ENCODE assay signal across 8 cellular contexts in the genomic region with DNA sequence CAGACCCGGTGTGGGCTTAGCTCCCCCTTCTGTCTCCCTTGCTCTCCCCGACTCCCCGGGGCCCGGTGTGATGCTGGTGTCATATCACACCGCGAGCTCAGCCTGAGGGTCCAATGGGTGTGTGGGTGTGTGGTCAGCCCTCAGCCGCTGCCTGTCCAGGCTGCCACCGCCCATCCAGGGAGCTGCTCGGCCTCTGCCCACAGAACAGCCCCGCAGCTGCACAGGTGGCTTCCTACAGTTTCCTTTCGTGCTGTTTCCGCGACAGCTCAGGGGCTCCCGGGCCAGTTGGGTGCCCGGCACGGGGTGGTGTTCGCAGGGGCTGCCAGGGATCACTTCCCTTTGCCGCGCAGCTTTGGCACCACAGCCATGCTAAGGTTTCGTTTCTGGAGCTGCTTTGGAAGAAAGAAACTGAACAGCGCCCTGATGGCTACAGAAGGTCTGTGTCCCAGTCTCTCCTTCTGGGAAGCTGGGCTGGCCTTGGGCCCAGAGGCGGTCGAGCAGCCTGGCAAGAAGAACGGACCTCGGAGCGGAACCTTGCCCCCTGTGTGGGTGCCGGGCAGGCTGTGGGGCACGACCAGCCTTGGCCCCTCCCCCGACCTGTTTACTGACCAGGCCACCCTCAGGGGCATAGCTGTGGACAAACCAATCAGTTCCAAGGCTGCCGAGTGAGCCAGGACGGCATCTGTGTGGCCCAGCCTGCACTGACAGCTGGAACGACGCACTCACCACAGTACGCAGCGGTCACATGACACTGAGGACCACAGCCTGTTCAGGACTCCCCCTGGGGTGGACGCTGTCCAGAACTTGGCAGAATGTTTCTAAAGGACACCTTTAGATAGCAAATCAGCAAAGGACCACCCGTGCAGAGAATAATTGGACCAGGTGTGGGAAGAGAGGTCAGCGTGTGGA. TPM values are rescaled to one million over a fixed set of nuclear protein-coding genes. Genes with fewer than 3 reads are reported as not detected.
DNase-seq lines count a peak whose midpoint lies in the region; ATAC-seq and TF ChIP-seq lines count a peak whose summit lies in the region.

No MANE protein-coding gene starts in this region.

- H3K4me1 ChIP-seq in IMR-90 (ENCODE audit: control insufficient read depth, insufficient read depth, low read length) = peaks cover 42% of the 10 kb centered on the region

- peak overlapping the region; percentile 52; the same call in 1 of the 2 replicates for H3K23ac ChIP-seq in IMR-90 (ENCODE audit: low read depth, low read length)

- intact Hi-C loops in IMR-90 (cut with micrococcal nuclease) = no loop called here

- no peak overlapping the region; the same call in 2 of the 3 replicates for H2BK15ac ChIP-seq in IMR-90 (ENCODE audit: low read depth, low read length)

- peak overlapping the region; percentile 68 to 97 for H3K27ac Mint-ChIP-seq in activated naive CD4-positive, alpha-beta T cell treated with anti-CD3 and anti-CD28 coated beads, Interleukin-2, amount 50 U/mL, for 72 hours

- peak overlapping the region; percentile 82 for H2AFZ ChIP-seq in IMR-90 (replicated peaks; ENCODE audit: low read length, poor library complexity)

- peak overlapping the region; percentile 49 for H4K91ac ChIP-seq in IMR-90 (ENCODE audit: insufficient read depth, low read depth, low read length)

- no TSS peak for BruUV-seq in IMR-90 (replicated peaks; lab: Mats Ljungman, UMichigan)

- H2BK5ac ChIP-seq in IMR-90 (ENCODE audit: low read depth, low read length, poor library complexity, severe bottlenecking) = peak overlapping the region; percentile 22

- in situ Hi-C loops in IMR-90 (cut with MboI; ENCODE audit: low sequenced_read_pairs) = no loop called here

- H3K56ac ChIP-seq in IMR-90 (ENCODE audit: extremely low read depth, insufficient read depth, low read length) = no peak overlapping the region

- peaks cover 13 to 16% of the 10 kb centered on the region in 2 donors for H3K36me3 Mint-ChIP-seq in activated naive CD4-positive, alpha-beta T cell treated with anti-CD3 and anti-CD28 coated beads, Interleukin-2, amount 50 U/mL, for 72 hours

- H3K4me2 ChIP-seq in IMR-90 (ENCODE audit: low read depth, low read length) = no peak overlapping the region

- peak overlapping the region; percentile 1; the same call in 1 of the 2 replicates for H3K18ac ChIP-seq in IMR-90 (ENCODE audit: low read depth, low read length)

- POLR2A ChIA-PET in IMR-90 (lab: Charles Lee; ENCODE audit: unreplicated experiment) = no interaction called here

- 0 out of 2 replicates have a peak overlapping the region, but pooled peaks have one; percentile 1 for H3K14ac ChIP-seq in IMR-90 (replicated peaks; ENCODE audit: low read depth, low read length)

- no peak for TF ChIP-seq RAD21 in IMR-90 (IDR thresholded peaks at IDR 0.05; ENCODE audit: low read length)

- no peak for TF ChIP-seq CTCF in IMR-90 (conservative IDR thresholded peaks at IDR 0.05; ENCODE audit: low read depth, low read length)

- DNase-seq in IMR-90 = no peak
- peak; percentile 3 to 76 for DNase-seq in activated naive CD4-positive, alpha-beta T cell treated with anti-CD3 and anti-CD28 coated beads, Interleukin-2, amount 50 U/mL, for 72 hours (ENCODE audit: low spot score in 2 of 2)
- peak; percentile 49 for DNase-seq in stimulated activated CD8-positive, alpha-beta memory T cell treated with anti-CD3 and anti-CD28 coated beads, Interleukin-4, amount 100 ng/mL, for 48 hours
- no peak for DNase-seq in SHP77 (lab: John Stamatoyannopoulos, UW)
- DNase-seq in NCI-H187 treated with DMSO at 0.1 percent for 48 hours (lab: John Stamatoyannopoulos, UW) = no peak

- H3K9ac ChIP-seq in IMR-90 (ENCODE audit: low read depth, low read length) = no peak overlapping the region

- no peak overlapping the region for H3K4me3 ChIP-seq in IMR-90 (ENCODE audit: insufficient read depth, low read depth, low read length)

- peak overlapping the region; percentile 68; the same call in 1 of the 2 replicates for H2AK5ac ChIP-seq in IMR-90 (ENCODE audit: low read depth, low read length)

- CTCF ChIA-PET in IMR-90 (lab: Yijun Ruan, JAX) = no interaction called here

- 0 out of 2 replicates have a peak overlapping the region, but pooled peaks have one; percentile 49 for H2BK20ac ChIP-seq in IMR-90 (ENCODE audit: low read depth, low read length)

- H3K9me1 ChIP-seq in IMR-90 (ENCODE audit: insufficient read depth, low read length) = peaks cover 7% of the 10 kb centered on the region

- H3K79me1 ChIP-seq in IMR-90 (ENCODE audit: low read depth in 1 of 2, low read length in 2 of 2) = peaks cover 15 to 51% of the 10 kb centered on the region in 2 experiments

- H3K27ac ChIP-seq in IMR-90 (ENCODE audit: insufficient read depth, low read length) (peak overlapping the region; percentile 26; the same call in 1 of the 2 replicates), layer of hippocampus (ENCODE audit: low read depth, low read length) (peak overlapping the region; percentile 89)

- H4K5ac ChIP-seq in IMR-90 (ENCODE audit: low read depth, low read length) = no peak overlapping the region; the same call in 1 of the 2 replicates

- no peak for ATAC-seq in IMR-90 (ENCODE audit: low read depth)
- peak in 1 of 2 donors; percentile 0 for ATAC-seq in activated naive CD4-positive, alpha-beta T cell treated with anti-CD3 and anti-CD28 coated beads, Interleukin-2, amount 50 U/mL, for 72 hours
- ATAC-seq in GM21515 (IDR thresholded peaks at IDR 0.05; ENCODE audit: unreplicated experiment) = no peak
- no peak for ATAC-seq in HG03159 (IDR thresholded peaks at IDR 0.05; ENCODE audit: unreplicated experiment)

- dilution Hi-C loops in IMR-90 (cut with HindIII; ENCODE audit: low sequenced_read_pairs, unreplicated experiment) = no loop called here

- no peaks in the 10 kb centered on the region for H3K9me3 ChIP-seq in IMR-90 (ENCODE audit: control insufficient read depth, insufficient read depth, low read length)

- H3K9me3 Mint-ChIP-seq in activated naive CD4-positive, alpha-beta T cell treated with anti-CD3 and anti-CD28 coated beads, Interleukin-2, amount 50 U/mL, for 72 hours = no peaks in the 10 kb centered on the region

- peaks cover 24% of the 10 kb centered on the region for H3K36me3 ChIP-seq in IMR-90 (ENCODE audit: control insufficient read depth, insufficient read depth, low read length)

- H3K4ac ChIP-seq in IMR-90 (ENCODE audit: low read depth, low read length) = peak overlapping the region; percentile 64

- peak overlapping the region; percentile 50 to 58; a peak in 2 of 4 replicates for H4K8ac ChIP-seq in IMR-90 (ENCODE audit: low read depth in 2 of 2, low read length in 2 of 2)

- H2AK9ac ChIP-seq in IMR-90 (replicated peaks; ENCODE audit: low read depth, low read length, poor library complexity) = peak overlapping the region; percentile 78

- no peaks in the 10 kb centered on the region for H3K27me3 ChIP-seq in IMR-90 (ENCODE audit: control insufficient read depth, insufficient read depth, low read length)
- H3K27me3 ChIP-seq in layer of hippocampus (ENCODE audit: control insufficient read depth, insufficient read depth, low read length) = no peaks in the 10 kb centered on the region

- 42% methylated on average over 18 of the region's 38 CpGs; no CpG with 5 or more reads in 1 of the 2 experiments for WGBS in IMR-90 (ENCODE audit: extremely low coverage in 2 of 2, insufficient read length in 1 of 2), 2 experiments

- H2BK120ac ChIP-seq in IMR-90 (ENCODE audit: low read depth, low read length) = peak overlapping the region; percentile 47

- peaks cover 20% of the 10 kb centered on the region for H4K20me1 ChIP-seq in IMR-90 (ENCODE audit: insufficient read depth, low read length)

- TF ChIP-seq POLR2A in IMR-90 (IDR thresholded peaks at IDR 0.05; ENCODE audit: low read depth, low read length) = no peak

TF ChIP-seq in IMR-90, 13 proteins besides CTCF, POLR2A, EP300 and RAD21:
- no peak for TF ChIP-seq NFE2L2 (IDR thresholded peaks at IDR 0.05; ENCODE audit: low read depth, low read length)
- TF ChIP-seq, protein P1, sequence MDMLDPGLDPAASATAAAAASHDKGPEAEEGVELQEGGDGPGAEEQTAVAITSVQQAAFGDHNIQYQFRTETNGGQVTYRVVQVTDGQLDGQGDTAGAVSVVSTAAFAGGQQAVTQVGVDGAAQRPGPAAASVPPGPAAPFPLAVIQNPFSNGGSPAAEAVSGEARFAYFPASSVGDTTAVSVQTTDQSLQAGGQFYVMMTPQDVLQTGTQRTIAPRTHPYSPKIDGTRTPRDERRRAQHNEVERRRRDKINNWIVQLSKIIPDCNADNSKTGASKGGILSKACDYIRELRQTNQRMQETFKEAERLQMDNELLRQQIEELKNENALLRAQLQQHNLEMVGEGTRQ (IDR thresholded peaks at IDR 0.05; ENCODE audit: low read depth, low read length) = peak; percentile 62

RNA-seq across cellular contexts. Expression of a gene that starts 7.0 kb away (rescaled TPM):
- total RNA-seq in IMR-90 (2012; rRNA removed) = 8.6 and 10.3 TPM in 2 replicates
- polyA plus RNA-seq in IMR-90 (2012; rRNA removed) = 24.7 and 28.6 TPM in 2 replicates
- 31.4 and 45.1 TPM in 2 replicates for polyA plus RNA-seq in IMR-90 (2012; cell fraction: cytosol; rRNA removed)
- polyA plus RNA-seq in IMR-90 (2012; cell fraction: nucleus; rRNA removed; ENCODE audit: low replicate concordance) = 37.2 and 85.2 TPM in 2 replicates
- 100 to 1,000 TPM in 1 of 2 donors, 10 to 100 TPM in 1; 77.2 to 522 TPM for total RNA-seq in activated naive CD4-positive, alpha-beta T cell treated with anti-CD3 and anti-CD28 coated beads, Interleukin-2, amount 50 U/mL, for 72 hours

RNA-seq across cellular contexts. Expression of a gene that starts 45.0 kb away (rescaled TPM):
- not detected in 2 replicates for total RNA-seq in IMR-90 (2012; rRNA removed)
- not detected in 2 replicates for polyA plus RNA-seq in IMR-90 (2012; rRNA removed)
- 0.01 TPM in 1 of 2 replicates, not detected in the other for polyA plus RNA-seq in IMR-90 (2012; cell fraction: cytosol; rRNA removed)
- polyA plus RNA-seq in IMR-90 (2012; cell fraction: nucleus; rRNA removed; ENCODE audit: low replicate concordance) = 0.04 and 0.05 TPM in 2 replicates
- total RNA-seq in activated naive CD4-positive, alpha-beta T cell treated with anti-CD3 and anti-CD28 coated beads, Interleukin-2, amount 50 U/mL, for 72 hours = under 1 TPM; 0.11 to 0.12 TPM

RNA-seq across cellular contexts. Expression of a gene that starts 49.2 kb away (rescaled TPM):
- 36.1 and 36.2 TPM in 2 replicates for total RNA-seq in IMR-90 (2012; rRNA removed)
- 70.7 and 82.0 TPM in 2 replicates for polyA plus RNA-seq in IMR-90 (2012; rRNA removed)
- polyA plus RNA-seq in IMR-90 (2012; cell fraction: cytosol; rRNA removed) = 110 and 153 TPM in 2 replicates
- 79.2 and 119 TPM in 2 replicates for polyA plus RNA-seq in IMR-90 (2012; cell fraction: nucleus; rRNA removed; ENCODE audit: low replicate concordance)
- 10 to 100 TPM; 19.1 to 31.0 TPM for total RNA-seq in activated naive CD4-positive, alpha-beta T cell treated with anti-CD3 and anti-CD28 coated beads, Interleukin-2, amount 50 U/mL, for 72 hours

RNA-seq across cellular contexts. Expression of a gene that starts 49.3 kb away (rescaled TPM):
- 5.6 and 7.2 TPM in 2 replicates for total RNA-seq in IMR-90 (2012; rRNA removed)
- 10.9 and 11.2 TPM in 2 replicates for polyA plus RNA-seq in IMR-90 (2012; rRNA removed)
- polyA plus RNA-seq in IMR-90 (2012; cell fraction: cytosol; rRNA removed) = 18.8 and 22.7 TPM in 2 replicates
- 13.5 and 24.8 TPM in 2 replicates for polyA plus RNA-seq in IMR-90 (2012; cell fraction: nucleus; rRNA removed; ENCODE audit: low replicate concordance)
- total RNA-seq in activated naive CD4-positive, alpha-beta T cell treated with anti-CD3 and anti-CD28 coated beads, Interleukin-2, amount 50 U/mL, for 72 hours = 10 to 100 TPM; 14.8 to 15.3 TPM

Comparison
In these comparisons a context has a peak if more than half of its experiments do, and no peak if none do; other contexts are left out.
1. DNase-seq: peak in activated naive CD4-positive, alpha-beta T cell treated with anti-CD3 and anti-CD28 coated beads, Interleukin-2, amount 50 U/mL, for 72 hours (2 of 2) and stimulated activated CD8-positive, alpha-beta memory T cell treated with anti-CD3 and anti-CD28 coated beads, Interleukin-4, amount 100 ng/mL, for 48 hours (single experiment); none in IMR-90 (single experiment), SHP77 (0 of 2) and NCI-H187 treated with DMSO at 0.1 percent for 48 hours (single experiment).